In genomic region chr10:95048206-95048605, GRCh38 we compare ENCODE assay signal across 30 cellular contexts. TPM values are rescaled to one million over a fixed set of nuclear protein-coding genes. Genes with fewer than 3 reads are reported as not detected.
DNase-seq lines count a peak whose midpoint lies in the region; ATAC-seq, FAIRE-seq and TF ChIP-seq lines count a peak whose summit lies in the region.
"Had no signal": no experiment of that assay in that cellular context is flagged by ENCODE, and none has a peak within 500 bp of the region (broad histone marks: within the 10 kb centered on the region; RNA-seq: fewer than 3 reads in every experiment).

No MANE protein-coding gene starts in this region.

- no TSS peak for BruUV-seq in HepG2 (replicated peaks; lab: Mats Ljungman, UMichigan)

- no peaks in the 10 kb centered on the region for H3K79me2 ChIP-seq in HepG2 (ENCODE audit: insufficient read depth, low read length)

- no peak overlapping the region for H3K4me3 ChIP-seq in right atrium auricular region
- H3K4me3 ChIP-seq in right lobe of liver, result no peak overlapping the region
- no peak overlapping the region for H3K4me3 ChIP-seq in HepG2 (replicated peaks in 1 of 3; ENCODE audit: insufficient read depth in 1 of 3, low read depth in 2 of 3, low read length in 3 of 3)
- H3K4me3 ChIP-seq in thyroid gland (replicated peaks in 1 of 3), result no peak overlapping the region
- H3K4me3 ChIP-seq: BLaER1, GM12878 had no signal

- H4K20me1 ChIP-seq in HepG2 (ENCODE audit: insufficient read depth, low read length), result no peaks in the 10 kb centered on the region
- H4K20me1 ChIP-seq: BLaER1 had no signal

- H3K27ac ChIP-seq in right atrium auricular region (peak overlapping the region; percentile 33 to 62), right lobe of liver (peak overlapping the region in 1 of 3 donors; percentile 37), HepG2 (ENCODE audit: extremely low read length, insufficient read depth, low read length) (no peak overlapping the region), thyroid gland (peak overlapping the region in 2 of 3 donors; percentile 15 to 19)
- H3K27ac ChIP-seq: BLaER1 had no signal

- no peak for TF ChIP-seq RAD21 in HepG2 (CRISPR knock-in tag; IDR thresholded peaks at IDR 0.05)

- no peak for FAIRE-seq in HepG2 (lab: Jason Lieb, UNC)
- FAIRE-seq: A204.1, GM12878, GM12892, GM18507 had no signal

- ATAC-seq in right lobe of liver (peak in 3 of 4 donors; percentile 2 to 12 (median 6)), HepG2 (no peak)
- ATAC-seq: GM12878 had no signal

- peaks cover 0 to 16% of the 10 kb centered on the region in 2 donors for H3K9me3 ChIP-seq in right atrium auricular region
- H3K9me3 ChIP-seq in right lobe of liver, result no peaks in the 10 kb centered on the region
- no peaks in the 10 kb centered on the region for H3K9me3 ChIP-seq in HepG2 (ENCODE audit: low read length)
- H3K9me3 ChIP-seq in thyroid gland, result no peaks in the 10 kb centered on the region
- H3K9me3 ChIP-seq: BE2C had no signal

- H3K27me3 ChIP-seq in right atrium auricular region (no peaks in the 10 kb centered on the region), right lobe of liver (no peaks in the 10 kb centered on the region), HepG2 (ENCODE audit: control insufficient read depth in 1 of 2, insufficient read depth in 2 of 2, low read length in 2 of 2) (no peaks in the 10 kb centered on the region; a peak in 1 of 5 replicates), thyroid gland (no peaks in the 10 kb centered on the region)
- H3K27me3 ChIP-seq: BE2C, BLaER1 had no signal

- no peak for TF ChIP-seq POLR2A in right lobe of liver (IDR thresholded peaks at IDR 0.05)
- TF ChIP-seq POLR2A in HepG2 (IDR thresholded peaks at IDR 0.05; ENCODE audit: insufficient read depth in 1 of 2, low read depth in 2 of 2, low read length in 2 of 2), result no peak
- no peak for TF ChIP-seq POLR2A in thyroid gland (IDR thresholded peaks at IDR 0.05)
- no peak for TF ChIP-seq POLR2A in erythroblast (IDR thresholded peaks at IDR 0.05; ENCODE audit: low read length)

- H3K4me2 ChIP-seq in HepG2 (ENCODE audit: low read depth, low read length), result no peak overlapping the region
- H3K4me2 ChIP-seq: BLaER1 had no signal

- H2AFZ ChIP-seq in HepG2 (ENCODE audit: low read length), result no peak overlapping the region

- in situ Hi-C loops in HepG2 (cut with HindIII; ENCODE audit: extremely low pct_ligation_motif_present, low pct_unique_long_range_greater_than_20kb), result no loop called here

- peaks cover 0 to 10% of the 10 kb centered on the region in 2 donors for H3K4me1 ChIP-seq in right atrium auricular region
- H3K4me1 ChIP-seq in right lobe of liver, result peaks cover 0 to 19% (median 4%) of the 10 kb centered on the region in 4 donors
- H3K4me1 ChIP-seq in HepG2 (ENCODE audit: insufficient read depth, low read length), result no peaks in the 10 kb centered on the region
- peaks cover 18 to 20% of the 10 kb centered on the region in 2 donors for H3K4me1 ChIP-seq in thyroid gland
- H3K4me1 ChIP-seq: BE2C had no signal

- 44% methylated on average over 2 of the region's 2 CpGs for WGBS in right lobe of liver (ENCODE audit: insufficient coverage, low coverage, low lambda C conversion rate, missing lambda C conversion rate)
- 46% methylated on average over 2 of the region's 2 CpGs for WGBS in HepG2 (ENCODE audit: low lambda C conversion rate)
- 90 to 95% methylated on average over 2 of the region's 2 CpGs for WGBS in thyroid gland, 2 donors

- CTCF ChIA-PET in HepG2 (lab: Yijun Ruan, JAX; ENCODE audit: low intra/inter-chr PET ratio, low total read pairs), result no interaction called here

- DNase-seq in right atrium auricular region (ENCODE audit: low spot score), result no peak
- no peak for DNase-seq in cardiac septum (ENCODE audit: low spot score)
- no peak for DNase-seq in right lobe of liver
- no peak for DNase-seq in HepG2 (ENCODE audit: low spot score)
- no peak for DNase-seq in thyroid gland
- DNase-seq in erythroblast (lab: John Stamatoyannopoulos, UW), result no peak
- DNase-seq: 8988T; ACHN; BE2C; C1 segment of cervical spinal cord; CD4-positive, alpha-beta memory T cell; CD4-positive, CD25-positive, alpha-beta regulatory T cell; CD8-positive, alpha-beta memory T cell; COR-L47; DMS 273 treated with DMSO at 0.1 percent for 48 hours; DMS153; DMS53; DMS79; DND-41; EL; GDM1 had no signal

- H3K9ac ChIP-seq in HepG2 (ENCODE audit: insufficient read depth, low read depth, low read length), result no peak overlapping the region
- H3K9ac ChIP-seq: BLaER1 had no signal

- TF ChIP-seq CTCF in right atrium auricular region (IDR thresholded peaks at IDR 0.05) (no peak), right lobe of liver (IDR thresholded peaks at IDR 0.05) (no peak), HepG2 (CRISPR knock-in tag; IDR thresholded peaks at IDR 0.05) (no peak), thyroid gland (IDR thresholded peaks at IDR 0.05) (no peak)

- H3K36me3 ChIP-seq in right atrium auricular region, result no peaks in the 10 kb centered on the region
- H3K36me3 ChIP-seq in right lobe of liver, result peaks cover 0 to 99% (median 31%) of the 10 kb centered on the region in 4 donors
- H3K36me3 ChIP-seq in HepG2 (replicated peaks in 1 of 2; ENCODE audit: control insufficient read depth in 1 of 2, insufficient read depth in 2 of 2, low read length in 2 of 2), result no peaks in the 10 kb centered on the region
- H3K36me3 ChIP-seq in thyroid gland, result no peaks in the 10 kb centered on the region
- H3K36me3 ChIP-seq: BE2C, BLaER1 had no signal

- intact Hi-C loops in cardiac septum (cut with DNase I), result no loop called here
- intact Hi-C loops in right lobe of liver (cut with DNase I), result no loop called here
- intact Hi-C loops in HepG2 (cut with micrococcal nuclease; ENCODE audit: unreplicated experiment), result no loop called here
- intact Hi-C loops in thyroid gland (cut with DNase I), result no loop called here

- TF ChIP-seq EP300 in HepG2 (IDR thresholded peaks at IDR 0.05; ENCODE audit: low read depth in 2 of 2, low read length in 2 of 2) (no peak), HepG2 (CRISPR knock-in tag; IDR thresholded peaks at IDR 0.05; ENCODE audit: borderline replicate concordance) (no peak)

- POLR2A ChIA-PET in HepG2 (lab: Yijun Ruan, JAX), result no interaction called here

TF ChIP-seq in HepG2, 621 proteins besides CTCF, POLR2A, EP300 and RAD21 (continues in another document):
- TF ChIP-seq CERS6 (CRISPR knock-in tag; IDR thresholded peaks at IDR 0.05) (no peak), MAFK (conservative IDR thresholded peaks at IDR 0.05 in 1 of 2, IDR thresholded peaks at IDR 0.05 in 1 of 2; ENCODE audit: low read length in 2 of 2) (no peak), ZKSCAN8 (CRISPR knock-in tag; IDR thresholded peaks at IDR 0.05; ENCODE audit: borderline replicate concordance) (no peak), FOXJ3 (CRISPR knock-in tag; IDR thresholded peaks at IDR 0.05; ENCODE audit: borderline replicate concordance) (no peak), NCOR1 (IDR thresholded peaks at IDR 0.05; ENCODE audit: borderline replicate concordance, low read length) (no peak), CENPX (CRISPR knock-in tag; IDR thresholded peaks at IDR 0.05) (no peak), KDM5B (CRISPR knock-in tag; IDR thresholded peaks at IDR 0.05; ENCODE audit: borderline replicate concordance) (no peak), GTF3A (CRISPR knock-in tag; conservative IDR thresholded peaks at IDR 0.05) (no peak), ATM (IDR thresholded peaks at IDR 0.05; ENCODE audit: borderline replicate concordance) (no peak), ATF5 (CRISPR knock-in tag; IDR thresholded peaks at IDR 0.05; ENCODE audit: low read depth) (no peak)

RNA-seq across cellular contexts. Expression of gene CYP2C8, which starts 21.1 kb away (rescaled TPM):
- total RNA-seq in right atrium auricular region (not detected), cardiac septum (not detected), right lobe of liver (1,000 to 10,000 TPM in 3 of 6 experiments, 100 to 1,000 TPM in 3; 176 to 3,507 (median 1,131) TPM), HepG2 (2016; rRNA removed; fragmentation: Illumina TruSeq; extraction: Trizol) (0.09 TPM in 1 of 2 replicates, not detected in the other), thyroid gland (1 to 10 TPM in 2 of 4 donors, under 1 TPM in 1, not detected in 1; 0.40 to 3.4 (median 1.6) TPM)
- total RNA-seq in HepG2 (2016; cell fraction: cytosol; rRNA removed; fragmentation: Illumina TruSeq; extraction: Trizol; ENCODE audit: low read depth), result 0.10 TPM in 1 of 2 replicates, not detected in the other
- 0.15 TPM in 1 of 2 replicates, not detected in the other for total RNA-seq in HepG2 (2016; cell fraction: insoluble cytoplasmic fraction; rRNA removed; fragmentation: Illumina TruSeq; extraction: Trizol)
- 0.14 and 0.19 TPM in 2 replicates for total RNA-seq in HepG2 (2016; cell fraction: membrane; rRNA removed; fragmentation: Illumina TruSeq; extraction: Trizol)
- total RNA-seq in HepG2 (2016; cell fraction: nucleus; rRNA removed; fragmentation: Illumina TruSeq; extraction: Trizol), result 0.31 and 0.84 TPM in 2 replicates
- 0.13 and 0.15 TPM in 2 replicates for polyA plus RNA-seq in HepG2 (2011; rRNA removed)
- 0.03 TPM in 2 replicates for polyA plus RNA-seq in HepG2 (2011; cell fraction: cytosol; rRNA removed)
- polyA plus RNA-seq in HepG2 (2011; cell fraction: nucleus; rRNA removed), result 0.37 and 0.68 TPM in 2 replicates
- 0.11 TPM in 1 of 2 replicates, not detected in the other for polyA plus RNA-seq in HepG2 (2012)
- not detected in 2 replicates for polyA plus RNA-seq in HepG2 (2016; cell fraction: cytosol; fragmentation: Illumina TruSeq; extraction: Trizol; ENCODE audit: low read depth)
- not detected in 2 replicates for polyA plus RNA-seq in HepG2 (2016; cell fraction: insoluble cytoplasmic fraction; fragmentation: Illumina TruSeq; extraction: Trizol; ENCODE audit: low read depth)
- polyA plus RNA-seq in HepG2 (2016; cell fraction: membrane; fragmentation: Illumina TruSeq; extraction: Trizol; ENCODE audit: low read depth), result not detected in 2 replicates
- polyA plus RNA-seq in HepG2 (2016; cell fraction: nucleus; fragmentation: Illumina TruSeq; extraction: Trizol; ENCODE audit: insufficient read depth, low read depth), result 2.4 and 2.8 TPM in 2 replicates
- polyA minus RNA-seq in HepG2 (2011; rRNA and poly(A)+ RNA removed; ENCODE audit: low replicate concordance), result not detected in 2 replicates
- polyA minus RNA-seq in HepG2 (2011; cell fraction: cytosol; rRNA and poly(A)+ RNA removed), result not detected in 2 replicates
- 0.75 TPM in 1 of 2 replicates, not detected in the other for polyA minus RNA-seq in HepG2 (2011; cell fraction: nucleus; rRNA and poly(A)+ RNA removed)
- total RNA-seq: A673; CD4-positive, alpha-beta memory T cell; CD4-positive, CD25-positive, alpha-beta regulatory T cell; Daoy; G401 had no signal
- polyA plus RNA-seq: CD14-positive monocyte; CD4-positive, alpha-beta memory T cell; CD4-positive, CD25-positive, alpha-beta regulatory T cell had no signal

Comparison
In these comparisons a context has a peak if more than half of its experiments do, and no peak if none do; other contexts are left out.
1. RNA of gene CYP2C8, which starts 21.1 kb away (total RNA-seq): 176 to 3,507 TPM in right lobe of liver; 0.40 to 3.4 TPM in thyroid gland, 0.09 to 0.84 TPM in HepG2, not detected in cardiac septum (single experiment) and not detected in right atrium auricular region; every median in the first group is over 10 times any median in the second.